ENCODE assay signal across 1 cellular context in the genomic region with DNA sequence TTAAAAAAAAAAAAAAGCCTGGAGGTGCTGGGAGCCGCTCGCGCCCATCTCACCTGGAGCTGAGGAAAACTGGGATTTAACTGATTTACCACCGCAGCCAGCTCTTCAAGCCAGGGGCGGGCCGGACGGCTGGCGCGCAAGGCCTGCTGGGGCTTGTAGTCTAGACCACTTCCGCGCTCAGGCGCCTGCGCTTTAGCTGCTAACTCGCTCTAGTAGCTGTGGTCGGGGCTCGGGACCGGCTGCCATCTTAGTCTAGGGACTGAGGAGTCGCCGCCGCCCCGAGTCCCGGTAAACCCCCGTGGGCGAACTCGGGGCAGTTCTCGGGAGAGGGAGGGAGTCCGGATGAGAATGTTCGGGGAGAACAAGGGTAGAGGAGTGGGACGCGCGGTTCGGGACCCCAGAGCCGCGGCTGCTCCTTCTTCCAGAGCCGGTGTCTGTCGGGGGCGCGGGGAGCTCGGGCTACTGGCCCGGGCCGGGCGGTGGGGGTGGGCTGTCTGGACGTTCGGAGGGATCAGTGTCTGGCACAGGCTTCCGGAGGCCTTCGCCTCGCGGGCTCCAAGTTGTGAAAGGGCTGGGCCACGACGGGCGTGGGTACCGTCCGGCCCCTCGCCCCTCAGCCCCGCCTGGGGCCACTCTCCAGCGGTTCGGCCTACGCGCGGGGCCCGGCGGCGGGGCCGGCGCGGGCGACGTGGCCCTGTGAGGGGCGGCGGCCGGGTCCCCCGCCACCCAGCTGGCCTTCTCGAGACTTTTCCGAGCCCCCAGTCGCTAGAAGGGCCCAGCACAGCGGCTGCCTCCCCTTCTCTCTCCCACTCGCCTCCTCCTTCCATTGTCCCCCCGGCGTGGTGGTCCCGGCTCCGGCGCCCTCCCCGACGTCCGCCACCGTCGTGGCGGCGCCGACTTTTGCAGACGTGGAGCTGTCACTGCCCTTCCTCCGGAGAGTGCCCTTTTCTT.
A peak's percentile ranks its signal among the peaks of the same experiment; 100 is the strongest.
TF ChIP-seq lines count a peak whose summit lies in the region.

ITCH (plus strand) TSS at position 212 of the 951 bp plus-strand sequence. CDS start 30,539 bp downstream, outside the sequence.

TF ChIP-seq in K562, 482 proteins besides CTCF, POLR2A, EP300 and RAD21 (continued from another document and continues in another):
- TF ChIP-seq POLR2AphosphoS5 (IDR thresholded peaks at IDR 0.05; ENCODE audit: control insufficient read depth, insufficient read depth, low read depth, low read length): peak; percentile 94
- no peak for TF ChIP-seq ZNF184 (CRISPR knock-in tag; IDR thresholded peaks at IDR 0.05)
- no peak for TF ChIP-seq DNMT1 (IDR thresholded peaks at IDR 0.05)
- TF ChIP-seq NFRKB (IDR thresholded peaks at IDR 0.05; ENCODE audit: low read depth): peak; percentile 68
- peak; percentile 92 for TF ChIP-seq SUPT5H (IDR thresholded peaks at IDR 0.05)
- 0 out of 2 replicates have a peak, but pooled peaks have one; percentile 33 for TF ChIP-seq HBP1 (CRISPR knock-in tag; IDR thresholded peaks at IDR 0.05)
- peak; percentile 25; the same call in 1 of the 2 replicates for TF ChIP-seq CTBP1 (IDR thresholded peaks at IDR 0.05; ENCODE audit: borderline replicate concordance)
- 0 out of 2 replicates have a peak, but pooled peaks have one; percentile 33 for TF ChIP-seq CREB1 (IDR thresholded peaks at IDR 0.05)
- TF ChIP-seq CREB1 (CRISPR knock-in tag; IDR thresholded peaks at IDR 0.05): peak; percentile 25; the same call in 1 of the 2 replicates
- TF ChIP-seq SIX5 (IDR thresholded peaks at IDR 0.05; ENCODE audit: borderline replicate concordance in 1 of 2, insufficient read depth in 1 of 2, low read depth in 1 of 2, low read length in 2 of 2): peak; percentile 65 to 71; a peak in 3 of 4 replicates
- TF ChIP-seq AFF4 (CRISPR knock-in tag; IDR thresholded peaks at IDR 0.05): peak; percentile 64; the same call in 1 of the 2 replicates
- peak; percentile 78 for TF ChIP-seq SAP30 (IDR thresholded peaks at IDR 0.05; ENCODE audit: borderline replicate concordance, insufficient read depth, low read depth, low read length, poor library complexity, severe bottlenecking)
- peak; percentile 60 for TF ChIP-seq CREM (IDR thresholded peaks at IDR 0.05; ENCODE audit: low read depth)
- peak; percentile 54; the same call in 1 of the 2 replicates for TF ChIP-seq SPI1 (IDR thresholded peaks at IDR 0.05; ENCODE audit: borderline replicate concordance, low read depth, low read length)
- no peak for TF ChIP-seq PTTG1 (tag; IDR thresholded peaks at IDR 0.05; ENCODE audit: low read depth)
- TF ChIP-seq TOE1 (IDR thresholded peaks at IDR 0.05; ENCODE audit: borderline replicate concordance): no peak
- TF ChIP-seq TOE1 (CRISPR knock-in tag; IDR thresholded peaks at IDR 0.05; ENCODE audit: borderline replicate concordance, low read depth): no peak
- peak; percentile 73 for TF ChIP-seq CHD1 (IDR thresholded peaks at IDR 0.05; ENCODE audit: low read length)
- peak; percentile 58 for TF ChIP-seq HNRNPLL (IDR thresholded peaks at IDR 0.05; ENCODE audit: low read depth, low read length, poor library complexity, severe bottlenecking)
- TF ChIP-seq U2AF2 (optimal IDR thresholded peaks at IDR 0.05; ENCODE audit: low read depth, low read length): no peak
- peak; percentile 38; the same call in 1 of the 2 replicates for TF ChIP-seq ZNF431 (CRISPR knock-in tag; IDR thresholded peaks at IDR 0.05)
- TF ChIP-seq ETV5 (CRISPR knock-in tag; IDR thresholded peaks at IDR 0.05; ENCODE audit: low read depth): peak; percentile 18; the same call in 1 of the 2 replicates
- TF ChIP-seq ZEB2 (IDR thresholded peaks at IDR 0.05): no peak
- TF ChIP-seq NKRF (IDR thresholded peaks at IDR 0.05; ENCODE audit: borderline replicate concordance): 0 out of 2 replicates have a peak, but pooled peaks have one; percentile 30
- TF ChIP-seq RBFOX2 (IDR thresholded peaks at IDR 0.05; ENCODE audit: low read depth, low read length): peak; percentile 96
- TF ChIP-seq NFIC (IDR thresholded peaks at IDR 0.05): 0 out of 2 replicates have a peak, but pooled peaks have one; percentile 3
- TF ChIP-seq ETS1 (conservative IDR thresholded peaks at IDR 0.05; ENCODE audit: control insufficient read depth, low read depth, low read length): peak; percentile 77; the same call in 1 of the 2 replicates
- 0 out of 2 replicates have a peak, but pooled peaks have one; percentile 32 for TF ChIP-seq TGIF2 (CRISPR knock-in tag; IDR thresholded peaks at IDR 0.05)
- peak; percentile 67 to 95 (median 91) for TF ChIP-seq YY1 (IDR thresholded peaks at IDR 0.05; ENCODE audit: borderline replicate concordance in 1 of 3, control insufficient read depth in 1 of 3, extremely low read depth in 1 of 3, insufficient read depth in 3 of 3, insufficient read length in 1 of 3, insufficient replicate concordance in 2 of 3, low read depth in 1 of 3, low read length in 2 of 3)
- TF ChIP-seq EP400 (IDR thresholded peaks at IDR 0.05): peak; percentile 71
- peak in 1 of 2 experiments; percentile 48; a peak in 1 of 4 replicates for TF ChIP-seq NONO (IDR thresholded peaks at IDR 0.05; ENCODE audit: low read depth in 2 of 2, low read length in 1 of 2)
- TF ChIP-seq RHOXF2B (CRISPR knock-in tag; conservative IDR thresholded peaks at IDR 0.05): no peak
- TF ChIP-seq HMGN3 (IDR thresholded peaks at IDR 0.05; ENCODE audit: borderline replicate concordance, extremely low read depth, insufficient read length, low read depth, low read length): peak; percentile 72
- no peak for TF ChIP-seq HOMEZ (CRISPR knock-in tag; IDR thresholded peaks at IDR 0.05)
- peak; percentile 94 for TF ChIP-seq TAF1 (IDR thresholded peaks at IDR 0.05; ENCODE audit: control insufficient read depth, extremely low read depth, insufficient read depth, low read length, severe bottlenecking)
- peak; percentile 47; the same call in 1 of the 2 replicates for TF ChIP-seq ESRRA (IDR thresholded peaks at IDR 0.05; ENCODE audit: borderline replicate concordance, low read depth)
- 0 out of 2 replicates have a peak, but pooled peaks have one; percentile 62 for TF ChIP-seq MBD2 (IDR thresholded peaks at IDR 0.05; ENCODE audit: borderline replicate concordance, low read depth)
- no peak for TF ChIP-seq WHSC1 (IDR thresholded peaks at IDR 0.05; ENCODE audit: low read length)
- no peak for TF ChIP-seq PTBP1 (IDR thresholded peaks at IDR 0.05; ENCODE audit: low read depth, low read length)
- TF ChIP-seq, protein P1, sequence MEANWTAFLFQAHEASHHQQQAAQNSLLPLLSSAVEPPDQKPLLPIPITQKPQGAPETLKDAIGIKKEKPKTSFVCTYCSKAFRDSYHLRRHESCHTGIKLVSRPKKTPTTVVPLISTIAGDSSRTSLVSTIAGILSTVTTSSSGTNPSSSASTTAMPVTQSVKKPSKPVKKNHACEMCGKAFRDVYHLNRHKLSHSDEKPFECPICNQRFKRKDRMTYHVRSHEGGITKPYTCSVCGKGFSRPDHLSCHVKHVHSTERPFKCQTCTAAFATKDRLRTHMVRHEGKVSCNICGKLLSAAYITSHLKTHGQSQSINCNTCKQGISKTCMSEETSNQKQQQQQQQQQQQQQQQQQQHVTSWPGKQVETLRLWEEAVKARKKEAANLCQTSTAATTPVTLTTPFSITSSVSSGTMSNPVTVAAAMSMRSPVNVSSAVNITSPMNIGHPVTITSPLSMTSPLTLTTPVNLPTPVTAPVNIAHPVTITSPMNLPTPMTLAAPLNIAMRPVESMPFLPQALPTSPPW (CRISPR knock-in tag; IDR thresholded peaks at IDR 0.05): peak; percentile 63
- peak; percentile 91 for TF ChIP-seq HCFC1 (IDR thresholded peaks at IDR 0.05; ENCODE audit: low read depth, low read length)
- no peak for TF ChIP-seq CTCFL (IDR thresholded peaks at IDR 0.05; ENCODE audit: borderline replicate concordance, insufficient read depth, low read depth, low read length, poor library complexity, severe bottlenecking)
